In the genomic region with DNA sequence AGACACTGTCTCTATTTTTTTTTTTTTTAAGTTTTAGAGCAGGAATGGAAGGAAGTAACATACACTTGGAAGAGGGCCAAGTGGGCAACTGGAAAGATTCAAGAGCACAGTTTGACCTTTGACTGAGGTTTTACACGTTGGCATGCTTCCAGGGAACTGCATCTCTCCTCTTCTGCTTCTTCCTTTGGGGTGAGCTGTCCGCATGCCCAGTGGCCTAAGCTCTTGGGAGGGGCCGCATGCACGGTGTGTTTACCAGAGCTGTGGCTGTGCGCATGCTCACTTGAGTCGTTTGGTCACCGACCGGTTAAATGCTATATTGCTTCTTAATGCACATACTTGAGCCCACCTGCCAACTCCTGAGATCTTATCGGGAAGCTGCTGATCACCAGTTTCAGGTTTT, we compare ENCODE assay signal across 21 cellular contexts.
DNase-seq lines count a peak whose midpoint lies in the region; TF ChIP-seq lines count a peak whose summit lies in the region.
"Had no signal": no experiment of that assay in that cellular context is flagged by ENCODE, and none has a peak within 500 bp of the region (broad histone marks: within the 10 kb centered on the region; RNA-seq: fewer than 3 reads in every experiment).

No MANE protein-coding gene starts in this region.

- DNase-seq in DMS 273 (lab: John Stamatoyannopoulos, UW; ENCODE audit: unreplicated experiment), result peak; percentile 3
- no peak for DNase-seq in DMS 273 treated with DMSO at 0.1 percent for 48 hours (lab: John Stamatoyannopoulos, UW)
- DNase-seq in MV-4-11 (lab: John Stamatoyannopoulos, UW), result peak; percentile 91
- peak; percentile 20 to 58 (median 40) for DNase-seq in adrenal gland
- DNase-seq in renal cortical epithelial cell (ENCODE audit: low read depth), result peak; percentile 48
- no peak for DNase-seq in stimulated activated CD8-positive, alpha-beta memory T cell treated with anti-CD3 and anti-CD28 coated beads, Interleukin-4, amount 100 ng/mL, for 48 hours
- no peak for DNase-seq in CD4-positive, alpha-beta memory T cell
- DNase-seq in AML-193 (lab: John Stamatoyannopoulos, UW), result no peak
- DNase-seq: activated CD4-positive, alpha-beta T cell treated with anti-CD3 and anti-CD28 coated beads, Interleukin-2, amount 50 U/mL, for 1 hour; activated CD8-positive, alpha-beta memory T cell treated with anti-CD3 and anti-CD28 coated beads, Interleukin-2, amount 50 U/mL, for 4 hours; activated gamma-delta T cell; effector CD4-positive, alpha-beta T cell; sigmoid colon; stimulated activated CD4-positive, alpha-beta T cell treated with anti-CD3 and anti-CD28 coated beads, Interleukin-1b, Interleukin-23, amount 100 ng/mL, for 48 hours; trophoblast cell had no signal

- no peak overlapping the region for H3K4me3 ChIP-seq in adrenal gland
- H3K4me3 ChIP-seq in CD4-positive, alpha-beta memory T cell (ENCODE audit: low read length in 2 of 2), result no peak overlapping the region
- H3K4me3 ChIP-seq: cardiac muscle cell, HAP-1, sigmoid colon had no signal

- no peak overlapping the region for H3K4me3 Mint-ChIP-seq in CD4-positive, alpha-beta memory T cell
- H3K4me3 Mint-ChIP-seq: B cell; stimulated activated naive CD8-positive, alpha-beta T cell treated with anti-CD3 and anti-CD28 coated beads, Interleukin-15, Interleukin-2, amounts not matched to agents 100 ng/mL and 50 ng/mL, for 24 hours had no signal

- no peaks in the 10 kb centered on the region for H3K9me3 ChIP-seq in adrenal gland (replicated peaks in 1 of 3)
- no peaks in the 10 kb centered on the region for H3K9me3 ChIP-seq in CD4-positive, alpha-beta memory T cell (ENCODE audit: control insufficient read depth in 1 of 2, low read length in 2 of 2)
- H3K9me3 ChIP-seq: HAP-1, sigmoid colon had no signal

- H3K36me3 ChIP-seq in adrenal gland (replicated peaks in 1 of 2), result no peaks in the 10 kb centered on the region
- no peaks in the 10 kb centered on the region for H3K36me3 ChIP-seq in CD4-positive, alpha-beta memory T cell (ENCODE audit: insufficient read depth, low read length)
- H3K36me3 ChIP-seq: cardiac muscle cell, HAP-1, sigmoid colon had no signal

- TF ChIP-seq POLR2A in adrenal gland (IDR thresholded peaks at IDR 0.05), result no peak

- POLR2A ChIA-PET in CD4-positive, alpha-beta memory T cell (lab: Charles Lee; ENCODE audit: partially characterized antibody), result no interaction called here

- intact Hi-C loops in adrenal gland (cut with DNase I), result no loop called here
- intact Hi-C loops in CD4-positive, alpha-beta memory T cell (cut with micrococcal nuclease), result no loop called here

- 53 to 61% (median 56%) methylated on average over 9 of the region's 9 CpGs for WGBS in adrenal gland, 4 donors

- no peak for TF ChIP-seq CTCF in adrenal gland (IDR thresholded peaks at IDR 0.05)

- peaks cover 4% of the 10 kb centered on the region for H3K27me3 ChIP-seq in adrenal gland
- H3K27me3 ChIP-seq in CD4-positive, alpha-beta memory T cell (ENCODE audit: insufficient read depth, low read length), result no peaks in the 10 kb centered on the region
- H3K27me3 ChIP-seq: cardiac muscle cell, sigmoid colon had no signal

- no peak overlapping the region for H3K27ac Mint-ChIP-seq in CD4-positive, alpha-beta memory T cell
- H3K27ac Mint-ChIP-seq: B cell; stimulated activated naive CD8-positive, alpha-beta T cell treated with anti-CD3 and anti-CD28 coated beads, Interleukin-15, Interleukin-2, amounts not matched to agents 100 ng/mL and 50 ng/mL, for 24 hours had no signal

- no peaks in the 10 kb centered on the region for H3K36me3 Mint-ChIP-seq in CD4-positive, alpha-beta memory T cell

- no peaks in the 10 kb centered on the region for H3K4me1 Mint-ChIP-seq in CD4-positive, alpha-beta memory T cell

- no peaks in the 10 kb centered on the region for H3K4me1 ChIP-seq in adrenal gland (replicated peaks in 1 of 2)
- H3K4me1 ChIP-seq in CD4-positive, alpha-beta memory T cell (ENCODE audit: insufficient read depth, low read length), result no peaks in the 10 kb centered on the region
- H3K4me1 ChIP-seq: HAP-1, sigmoid colon had no signal

- CTCF ChIA-PET in CD4-positive, alpha-beta memory T cell (lab: Charles Lee; ENCODE audit: partially characterized antibody), result no interaction called here

- peaks cover 0 to 7% (median 0%) of the 10 kb centered on the region in 8 donors for H3K9me3 Mint-ChIP-seq in CD4-positive, alpha-beta memory T cell
- H3K9me3 Mint-ChIP-seq: stimulated activated naive CD8-positive, alpha-beta T cell treated with anti-CD3 and anti-CD28 coated beads, Interleukin-15, Interleukin-2, amounts not matched to agents 100 ng/mL and 50 ng/mL, for 24 hours had no signal

- no peaks in the 10 kb centered on the region for H3K27me3 Mint-ChIP-seq in CD4-positive, alpha-beta memory T cell
- H3K27me3 Mint-ChIP-seq: B cell; stimulated activated naive CD8-positive, alpha-beta T cell treated with anti-CD3 and anti-CD28 coated beads, Interleukin-15, Interleukin-2, amounts not matched to agents 100 ng/mL and 50 ng/mL, for 24 hours had no signal

- H3K27ac ChIP-seq in adrenal gland, result no peak overlapping the region
- H3K27ac ChIP-seq in CD4-positive, alpha-beta memory T cell (ENCODE audit: low read depth, low read length), result no peak overlapping the region
- H3K27ac ChIP-seq: 22Rv1, cardiac muscle cell, RWPE1, sigmoid colon had no signal

Comparison
In these comparisons a context has a peak if more than half of its experiments do, and no peak if none do; other contexts are left out.
1. DNase-seq: peak in DMS 273 (single experiment), MV-4-11 (single experiment), adrenal gland (7 of 7) and renal cortical epithelial cell (single experiment); none in DMS 273 treated with DMSO at 0.1 percent for 48 hours (single experiment), stimulated activated CD8-positive, alpha-beta memory T cell treated with anti-CD3 and anti-CD28 coated beads, Interleukin-4, amount 100 ng/mL, for 48 hours (single experiment), CD4-positive, alpha-beta memory T cell (0 of 5) and AML-193 (0 of 2).